In the genomic region with DNA sequence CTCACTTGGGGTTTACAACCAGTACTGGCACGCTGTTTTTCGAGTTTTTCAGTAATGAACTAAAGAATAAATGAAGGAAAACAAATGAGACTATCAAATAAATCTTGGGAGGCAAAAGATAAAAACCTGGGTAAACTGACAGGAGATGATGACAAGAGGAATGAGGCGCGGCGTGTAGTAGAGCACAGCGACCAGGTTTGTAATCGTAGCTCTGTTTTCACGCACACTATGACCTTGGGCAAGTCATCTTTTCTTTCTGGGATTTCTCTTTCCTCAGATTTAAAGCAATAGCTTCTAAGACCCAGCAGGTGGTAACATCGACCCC, we compare ENCODE assay signal across 8 cellular contexts. TPM values are rescaled to one million over a fixed set of nuclear protein-coding genes. Genes with fewer than 3 reads are reported as not detected.
DNase-seq lines count a peak whose midpoint lies in the region; ATAC-seq and TF ChIP-seq lines count a peak whose summit lies in the region.

No MANE protein-coding gene starts in this region.

- no peak for ATAC-seq in GM18907 (IDR thresholded peaks at IDR 0.05; ENCODE audit: unreplicated experiment)
- no peak for ATAC-seq in GM19324 (IDR thresholded peaks at IDR 0.05; ENCODE audit: low FRiP score, unreplicated experiment)

- H3K4me1 ChIP-seq in SJSA1 (replicated peaks) (peaks cover 6% of the 10 kb centered on the region), fibroblast of lung (ENCODE audit: control insufficient read depth, extremely low read depth, insufficient read depth, low read length) (peaks cover 2% of the 10 kb centered on the region)

- H4K20me1 ChIP-seq in fibroblast of lung (ENCODE audit: control insufficient read depth, extremely low read depth, insufficient read depth, low read length) = no peaks in the 10 kb centered on the region

- no peak overlapping the region; the same call in 1 of the 2 replicates for H3K27ac ChIP-seq in SJSA1
- H3K27ac ChIP-seq in fibroblast of lung (ENCODE audit: insufficient read depth, low read length) = peak overlapping the region; percentile 88

- peak overlapping the region; percentile 100 for H2AFZ ChIP-seq in fibroblast of lung (ENCODE audit: low read length)

- H3K9ac ChIP-seq in fibroblast of lung (ENCODE audit: insufficient read depth, low read length) = peak overlapping the region; percentile 82

- H3K79me2 ChIP-seq in fibroblast of lung (ENCODE audit: control insufficient read depth, insufficient read depth, low read length) = peaks cover 20% of the 10 kb centered on the region

- H3K9me3 ChIP-seq in SJSA1 (replicated peaks) (no peaks in the 10 kb centered on the region), fibroblast of lung (ENCODE audit: control insufficient read depth, insufficient read depth, low read depth, low read length) (no peaks in the 10 kb centered on the region)

- H3K4me2 ChIP-seq in fibroblast of lung (ENCODE audit: extremely low read depth, insufficient read depth, low read length) = peak overlapping the region; percentile 71

- TF ChIP-seq CTCF in fibroblast of lung (conservative IDR thresholded peaks at IDR 0.05 in 1 of 2, IDR thresholded peaks at IDR 0.05 in 1 of 2; ENCODE audit: low read depth in 1 of 2, low read length in 2 of 2) = no peak

- peaks cover 7% of the 10 kb centered on the region for H3K36me3 ChIP-seq in SJSA1
- H3K36me3 ChIP-seq in fibroblast of lung (ENCODE audit: control insufficient read depth, insufficient read depth, low read length) = peaks cover 1% of the 10 kb centered on the region

- H3K27me3 ChIP-seq in SJSA1 (replicated peaks) (no peaks in the 10 kb centered on the region), fibroblast of lung (ENCODE audit: control insufficient read depth, insufficient read depth, low read length) (no peaks in the 10 kb centered on the region)

- peak overlapping the region; percentile 61 for H3K4me3 ChIP-seq in SJSA1
- H3K4me3 ChIP-seq in fibroblast of lung (replicated peaks in 1 of 4; ENCODE audit: control extremely low read depth in 1 of 4, insufficient read depth in 1 of 4, low read depth in 3 of 4, low read length in 4 of 4) = peak overlapping the region; percentile 94 to 99 (median 98)

- DNase-seq in EH (ENCODE audit: low read depth) (peak; percentile 0), SJSA1 (ENCODE audit: low read depth in 1 of 2, low spot score in 2 of 2) (no peak), fibroblast of lung (ENCODE audit: low read depth in 2 of 2) (no peak), pons (ENCODE audit: low spot score) (peak; percentile 16), HT-29 (ENCODE audit: low spot score) (no peak), GM19240 (ENCODE audit: insufficient read length, low spot score) (no peak)

RNA-seq across cellular contexts. Expression of gene MRPS31, which starts 0.4 kb away (rescaled TPM):
- 7.8 and 8.2 TPM in 2 replicates for total RNA-seq in SJSA1 (2014; rRNA removed; shearing (Covaris generic))
- 14.2 and 14.9 TPM in 2 replicates for total RNA-seq in fibroblast of lung
- polyA plus RNA-seq in fibroblast of lung = 16.0 and 21.8 TPM in 2 replicates
- polyA plus RNA-seq in fibroblast of lung (2012) = 9.5 and 13.6 TPM in 2 replicates
- 0.41 and 2.1 TPM in 2 replicates for polyA minus RNA-seq in fibroblast of lung (ENCODE audit: low replicate concordance)
- total RNA-seq in HT-29 (2014; rRNA removed; shearing (Covaris generic)) = 10.5 and 10.8 TPM in 2 replicates

RNA-seq across cellular contexts. Expression of gene SLC25A15, which starts 18.8 kb away (rescaled TPM):
- total RNA-seq in SJSA1 (2014; rRNA removed; shearing (Covaris generic)) = 16.4 and 30.7 TPM in 2 replicates
- 9.6 and 10.3 TPM in 2 replicates for total RNA-seq in fibroblast of lung
- polyA plus RNA-seq in fibroblast of lung = 6.8 and 10.2 TPM in 2 replicates
- polyA plus RNA-seq in fibroblast of lung (2012) = 5.5 and 7.7 TPM in 2 replicates
- polyA minus RNA-seq in fibroblast of lung (ENCODE audit: low replicate concordance) = 3.5 and 14.5 TPM in 2 replicates
- total RNA-seq in HT-29 (2014; rRNA removed; shearing (Covaris generic)) = 22.7 and 30.2 TPM in 2 replicates

Comparison
In these comparisons a context has a peak if more than half of its experiments do, and no peak if none do; other contexts are left out.
1. DNase-seq: peak in EH (single experiment) and pons (single experiment); none in SJSA1 (0 of 2), fibroblast of lung (0 of 2), HT-29 (single experiment) and GM19240 (single experiment).